13 cellular contexts compared by ENCODE assay signal in genomic region chr16:11988258-11988978, GRCh38. TPM values are rescaled to one million over a fixed set of nuclear protein-coding genes. Genes with fewer than 3 reads are reported as not detected.
DNase-seq lines count a peak whose midpoint lies in the region; ATAC-seq and TF ChIP-seq lines count a peak whose summit lies in the region.
"Had no signal": no experiment of that assay in that cellular context is flagged by ENCODE, and none has a peak within 500 bp of the region (broad histone marks: within the 10 kb centered on the region; RNA-seq: fewer than 3 reads in every experiment).

No MANE protein-coding gene starts in this region.

- CTCF ChIA-PET in CD8-positive, alpha-beta T cell (lab: Charles Lee), result interaction anchor here (1.5 kb wide), 1 partner anchor 20 kb away, joined by 3 read pairs; no protein-coding TSS in a partner anchor

- H3K36me3 ChIP-seq in heart left ventricle, result no peaks in the 10 kb centered on the region
- no peaks in the 10 kb centered on the region for H3K36me3 ChIP-seq in CD8-positive, alpha-beta T cell (ENCODE audit: insufficient read depth, low read length)

- H3K27me3 Mint-ChIP-seq in CD14-positive monocyte (ENCODE audit: low read depth in 3 of 3), result peaks cover 0 to 1% (median 0%) of the 10 kb centered on the region in 3 donors
- peaks cover 3% of the 10 kb centered on the region for H3K27me3 Mint-ChIP-seq in glutamatergic neuron (ENCODE audit: unreplicated experiment)
- no peaks in the 10 kb centered on the region for H3K27me3 Mint-ChIP-seq in CD8-positive, alpha-beta T cell (ENCODE audit: low read depth)
- H3K27me3 Mint-ChIP-seq: CD4-positive, alpha-beta T cell had no signal

- DNase-seq in CD14-positive monocyte (ENCODE audit: low spot score) (no peak), caudate nucleus (lab: John Stamatoyannopoulos, UW) (no peak), glutamatergic neuron (no peak), substantia nigra (lab: John Stamatoyannopoulos, UW) (no peak), heart left ventricle (no peak)
- no peak for DNase-seq in CD8-positive, alpha-beta T cell
- DNase-seq: CD4-positive, alpha-beta T cell; DND-41; GDM1 had no signal

- H3K9me3 Mint-ChIP-seq in CD14-positive monocyte, result no peaks in the 10 kb centered on the region
- peaks cover 5% of the 10 kb centered on the region for H3K9me3 Mint-ChIP-seq in glutamatergic neuron (ENCODE audit: unreplicated experiment)
- no peaks in the 10 kb centered on the region for H3K9me3 Mint-ChIP-seq in CD8-positive, alpha-beta T cell
- H3K9me3 Mint-ChIP-seq: CD4-positive, alpha-beta T cell had no signal

- 58 to 74% (median 65%) methylated on average over 5 of the region's 5 CpGs for WGBS in heart left ventricle, 4 donors

- no peak for TF ChIP-seq CTCF in CD14-positive monocyte (IDR thresholded peaks at IDR 0.05)
- no peak for TF ChIP-seq CTCF in glutamatergic neuron (IDR thresholded peaks at IDR 0.05; ENCODE audit: partially characterized antibody, unreplicated experiment)
- no peak for TF ChIP-seq CTCF in heart left ventricle (IDR thresholded peaks at IDR 0.05)
- TF ChIP-seq CTCF in CD8-positive, alpha-beta T cell (IDR thresholded peaks at IDR 0.05), result no peak

- H3K36me3 Mint-ChIP-seq in CD14-positive monocyte (peaks cover 11 to 28% of the 10 kb centered on the region in 2 donors), glutamatergic neuron (ENCODE audit: unreplicated experiment) (no peaks in the 10 kb centered on the region)
- peaks cover 15% of the 10 kb centered on the region for H3K36me3 Mint-ChIP-seq in CD8-positive, alpha-beta T cell

- H3K27ac ChIP-seq in caudate nucleus (ENCODE audit: low read depth, low read length) (peak overlapping the region; percentile 16), substantia nigra (ENCODE audit: low read depth, low read length, poor library complexity, severe bottlenecking) (peak overlapping the region; percentile 77), heart left ventricle (no peak overlapping the region)
- no peak overlapping the region for H3K27ac ChIP-seq in CD8-positive, alpha-beta T cell (ENCODE audit: low read depth, low read length)

- no peaks in the 10 kb centered on the region for H3K27me3 ChIP-seq in heart left ventricle
- H3K27me3 ChIP-seq in CD8-positive, alpha-beta T cell (ENCODE audit: insufficient read depth, low read length), result no peaks in the 10 kb centered on the region

- H3K4me3 Mint-ChIP-seq in CD14-positive monocyte (no peak overlapping the region), glutamatergic neuron (ENCODE audit: unreplicated experiment) (no peak overlapping the region)
- H3K4me3 Mint-ChIP-seq in CD8-positive, alpha-beta T cell, result no peak overlapping the region
- H3K4me3 Mint-ChIP-seq: CD4-positive, alpha-beta T cell had no signal

- no peak for TF ChIP-seq POLR2A in heart left ventricle (IDR thresholded peaks at IDR 0.05)

- no peaks in the 10 kb centered on the region for H3K9me3 ChIP-seq in heart left ventricle
- no peaks in the 10 kb centered on the region for H3K9me3 ChIP-seq in CD8-positive, alpha-beta T cell (ENCODE audit: low read length)

- peaks cover 52% of the 10 kb centered on the region for H3K4me1 Mint-ChIP-seq in CD14-positive monocyte
- peaks cover 26% of the 10 kb centered on the region for H3K4me1 Mint-ChIP-seq in glutamatergic neuron (ENCODE audit: low read depth, unreplicated experiment)
- H3K4me1 Mint-ChIP-seq in CD8-positive, alpha-beta T cell (ENCODE audit: low read depth), result peaks cover 7% of the 10 kb centered on the region

- POLR2A ChIA-PET in CD8-positive, alpha-beta T cell (lab: Charles Lee), result no interaction called here

- ATAC-seq in HG03439 (IDR thresholded peaks at IDR 0.05; ENCODE audit: unreplicated experiment) (no peak), GM19328 (IDR thresholded peaks at IDR 0.05; ENCODE audit: unreplicated experiment) (no peak), heart left ventricle (no peak)
- ATAC-seq in CD8-positive, alpha-beta T cell, result no peak

- H3K4me3 ChIP-seq in heart left ventricle, result no peak overlapping the region
- H3K4me3 ChIP-seq in CD8-positive, alpha-beta T cell (ENCODE audit: low read depth, low read length), result no peak overlapping the region

- H3K27ac Mint-ChIP-seq in CD14-positive monocyte, result peak overlapping the region in 4 of 7 donors; percentile 61 to 82 (median 70)
- peak overlapping the region; percentile 98 for H3K27ac Mint-ChIP-seq in glutamatergic neuron (ENCODE audit: unreplicated experiment)
- H3K27ac Mint-ChIP-seq in CD8-positive, alpha-beta T cell, result no peak overlapping the region
- H3K27ac Mint-ChIP-seq: CD4-positive, alpha-beta T cell had no signal

- peaks cover 0 to 23% (median 0%) of the 10 kb centered on the region in 12 donors for H3K4me1 ChIP-seq in heart left ventricle
- H3K4me1 ChIP-seq in CD8-positive, alpha-beta T cell (ENCODE audit: insufficient read depth, low read length), result no peaks in the 10 kb centered on the region

- intact Hi-C loops in CD14-positive monocyte (cut with micrococcal nuclease), result no loop called here
- intact Hi-C loops in heart left ventricle (cut with DNase I), result no loop called here
- intact Hi-C loops in CD8-positive, alpha-beta T cell (cut with DNase I, micrococcal nuclease), result no loop called here

RNA-seq across cellular contexts. Expression of gene SNX29, which starts 11.9 kb away (rescaled TPM):
- 10 to 100 TPM; 13.3 to 14.0 TPM for polyA plus RNA-seq in CD14-positive monocyte
- 59.3 TPM for total RNA-seq in glutamatergic neuron (ENCODE audit: unreplicated experiment)
- 10 to 100 TPM in 8 of 9 donors, 1 to 10 TPM in 1; 8.4 to 26.2 (median 12.9) TPM for total RNA-seq in heart left ventricle
- polyA plus RNA-seq in heart left ventricle, result 1 to 10 TPM; 3.7 to 4.3 TPM
- 10 to 100 TPM; 25.6 to 25.7 TPM for total RNA-seq in CD8-positive, alpha-beta T cell

RNA-seq across cellular contexts. Expression of gene TNFRSF17, which starts 23.4 kb away (rescaled TPM):
- polyA plus RNA-seq in CD14-positive monocyte, result under 1 TPM in 1 of 2 donors, not detected in 1; 0.26 TPM
- total RNA-seq in glutamatergic neuron (ENCODE audit: unreplicated experiment), result not detected
- total RNA-seq in heart left ventricle, result under 1 TPM in 1 of 9 donors, not detected in 8; 0.99 TPM
- not detected for polyA plus RNA-seq in heart left ventricle
- not detected for total RNA-seq in CD8-positive, alpha-beta T cell
- total RNA-seq: CD4-positive, alpha-beta T cell; HT1080 had no signal
- polyA plus RNA-seq: BJ had no signal

RNA-seq across cellular contexts. Expression of gene NPIPB2, which starts 46.6 kb away (rescaled TPM):
- under 1 TPM in 1 of 2 donors, not detected in 1; 0.81 TPM for polyA plus RNA-seq in CD14-positive monocyte
- total RNA-seq in glutamatergic neuron (ENCODE audit: unreplicated experiment), result 14.4 TPM
- 1 to 10 TPM; 1.1 to 6.1 (median 2.5) TPM for total RNA-seq in heart left ventricle
- 1 to 10 TPM; 4.0 to 8.4 TPM for polyA plus RNA-seq in heart left ventricle
- total RNA-seq in CD8-positive, alpha-beta T cell, result 10 to 100 TPM in 1 of 2 experiments, 1 to 10 TPM in 1; 8.0 to 12.7 TPM

Comparison
In these comparisons a context has a peak if more than half of its experiments do, and no peak if none do; other contexts are left out.
1. H3K27ac ChIP-seq: peak in caudate nucleus (single experiment) and substantia nigra (single experiment); none in heart left ventricle (0 of 12) and CD8-positive, alpha-beta T cell (single experiment).